8 cellular contexts compared by ENCODE assay signal in the genomic region with DNA sequence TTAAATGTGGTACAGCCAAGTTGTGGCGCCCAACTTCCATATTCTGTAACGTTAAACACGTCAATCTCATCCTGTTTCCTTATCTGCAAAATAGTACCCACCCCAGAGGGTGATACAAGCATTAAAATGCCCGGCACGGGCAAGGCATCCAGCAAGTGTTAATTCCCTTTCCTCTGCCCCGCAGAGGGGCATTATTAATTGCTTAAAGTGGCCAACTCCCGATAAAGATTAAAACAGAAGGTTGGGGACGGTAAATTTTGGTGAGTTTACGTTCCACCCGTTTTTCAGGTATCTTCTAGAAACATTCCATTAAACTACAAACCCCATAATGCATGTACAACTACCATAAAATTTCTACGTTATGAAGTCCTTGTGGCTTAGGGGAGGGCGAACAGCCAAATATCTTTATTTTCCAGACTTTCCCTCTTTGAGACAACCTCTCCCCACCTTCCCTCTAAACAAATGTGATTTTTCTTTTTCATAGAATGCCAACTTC. TPM values are rescaled to one million over a fixed set of nuclear protein-coding genes. Genes with fewer than 3 reads are reported as not detected.
DNase-seq lines count a peak whose midpoint lies in the region; ATAC-seq and TF ChIP-seq lines count a peak whose summit lies in the region.

No MANE protein-coding gene starts in this region.

- H3K36me3 Mint-ChIP-seq in CD8-positive, alpha-beta T cell, result peaks cover 31% of the 10 kb centered on the region
- peaks cover 23% of the 10 kb centered on the region for H3K36me3 Mint-ChIP-seq in activated CD4-positive, alpha-beta memory T cell treated with anti-CD3 and anti-CD28 coated beads for 36 hours

- no peaks in the 10 kb centered on the region for H3K36me3 ChIP-seq in CD8-positive, alpha-beta T cell (ENCODE audit: insufficient read depth, low read length)
- H3K36me3 ChIP-seq in HUES6 (ENCODE audit: control insufficient read depth, insufficient read depth, low read length), result peaks cover 12% of the 10 kb centered on the region

- POLR2A ChIA-PET in CD8-positive, alpha-beta T cell (lab: Charles Lee), result interaction anchor here (0.9 to 1.5 kb wide), 3 partner anchors 18 to 263 kb away, joined by 3 to 18 read pairs (median 3); partner anchors contain the start of gene SETD9
- POLR2A ChIA-PET in activated CD4-positive, alpha-beta memory T cell treated with anti-CD3 and anti-CD28 coated beads for 36 hours (lab: Charles Lee), result interaction anchor here (0.7 to 1.5 kb wide), 3 partner anchors 222 to 263 kb away, joined by 3 to 10 read pairs (median 5); partner anchors contain the start of gene SETD9

- H3K9ac ChIP-seq in HUES6 (ENCODE audit: low read length), result peak overlapping the region; percentile 90

- H3K4me1 ChIP-seq in CD8-positive, alpha-beta T cell (ENCODE audit: insufficient read depth, low read length), result peaks cover 13% of the 10 kb centered on the region
- H3K4me1 ChIP-seq in HUES6 (ENCODE audit: control insufficient read depth, insufficient read depth, low read length), result peaks cover 3% of the 10 kb centered on the region; the same call in 1 of the 2 replicates

- peak overlapping the region; percentile 96 for H3K4me3 Mint-ChIP-seq in CD8-positive, alpha-beta T cell
- H3K4me3 Mint-ChIP-seq in activated CD4-positive, alpha-beta memory T cell treated with anti-CD3 and anti-CD28 coated beads for 36 hours, result peak overlapping the region; percentile 86

- no peak for ATAC-seq in CD8-positive, alpha-beta T cell
- ATAC-seq in GM19351 (IDR thresholded peaks at IDR 0.05; ENCODE audit: unreplicated experiment), result no peak

- peak overlapping the region; percentile 100 for H3K4me3 ChIP-seq in CD8-positive, alpha-beta T cell (ENCODE audit: low read depth, low read length)
- peak overlapping the region; percentile 98 for H3K4me3 ChIP-seq in HUES6 (ENCODE audit: low read depth, low read length)

- no peaks in the 10 kb centered on the region for H3K9me3 ChIP-seq in CD8-positive, alpha-beta T cell (ENCODE audit: low read length)
- no peaks in the 10 kb centered on the region for H3K9me3 ChIP-seq in HUES6 (ENCODE audit: control insufficient read depth, insufficient read depth, low read depth, low read length)

- intact Hi-C loops in CD8-positive, alpha-beta T cell (cut with DNase I, micrococcal nuclease), result loop anchor here (2.0 to 10.0 kb wide), 7 partner anchors 16 to 1862 kb away; partner anchors contain the start of gene PLPP1 (in 2 of the 2)
- intact Hi-C loops in activated CD4-positive, alpha-beta memory T cell treated with anti-CD3 and anti-CD28 coated beads for 36 hours (cut with micrococcal nuclease), result loop anchor here (1.0 to 5.0 kb wide), 4 partner anchors 9 to 1180 kb away; partner anchors contain the start of genes IL6ST and MIER3

- H3K27ac ChIP-seq in CD8-positive, alpha-beta T cell (ENCODE audit: low read depth, low read length), result peak overlapping the region; percentile 91
- H3K27ac ChIP-seq in HUES6 (ENCODE audit: low read depth, low read length), result peak overlapping the region; percentile 99; the same call in 1 of the 2 replicates

- H3K9me3 Mint-ChIP-seq in CD8-positive, alpha-beta T cell, result no peaks in the 10 kb centered on the region
- H3K9me3 Mint-ChIP-seq in activated CD4-positive, alpha-beta memory T cell treated with anti-CD3 and anti-CD28 coated beads for 36 hours, result no peaks in the 10 kb centered on the region

- H3K27ac Mint-ChIP-seq in CD8-positive, alpha-beta T cell, result peak overlapping the region; percentile 98
- peak overlapping the region; percentile 98 for H3K27ac Mint-ChIP-seq in activated CD4-positive, alpha-beta memory T cell treated with anti-CD3 and anti-CD28 coated beads for 36 hours

- no peaks in the 10 kb centered on the region for H3K27me3 ChIP-seq in CD8-positive, alpha-beta T cell (ENCODE audit: insufficient read depth, low read length)
- H3K27me3 ChIP-seq in HUES6 (ENCODE audit: control insufficient read depth, insufficient read depth, low read length), result no peaks in the 10 kb centered on the region

- no peak for TF ChIP-seq CTCF in CD8-positive, alpha-beta T cell (IDR thresholded peaks at IDR 0.05)

- H3K4me1 Mint-ChIP-seq in CD8-positive, alpha-beta T cell (ENCODE audit: low read depth), result peaks cover 29% of the 10 kb centered on the region
- H3K4me1 Mint-ChIP-seq in activated CD4-positive, alpha-beta memory T cell treated with anti-CD3 and anti-CD28 coated beads for 36 hours (ENCODE audit: low read depth), result peaks cover 14% of the 10 kb centered on the region

- no peaks in the 10 kb centered on the region for H3K27me3 Mint-ChIP-seq in CD8-positive, alpha-beta T cell (ENCODE audit: low read depth)
- no peaks in the 10 kb centered on the region for H3K27me3 Mint-ChIP-seq in activated CD4-positive, alpha-beta memory T cell treated with anti-CD3 and anti-CD28 coated beads for 36 hours

- CTCF ChIA-PET in CD8-positive, alpha-beta T cell (lab: Charles Lee), result no interaction called here
- CTCF ChIA-PET in activated CD4-positive, alpha-beta memory T cell treated with anti-CD3 and anti-CD28 coated beads for 36 hours (lab: Charles Lee), result no interaction called here

- DNase-seq in CD8-positive, alpha-beta T cell, result peak in 3 of 7 experiments; percentile 21 to 40 (median 32)
- DNase-seq in activated CD4-positive, alpha-beta memory T cell treated with anti-CD3 and anti-CD28 coated beads for 36 hours, result peak; percentile 23
- peak; percentile 47 for DNase-seq in fibroblast of peridontal ligament (ENCODE audit: extremely low read depth)
- peak; percentile 50 for DNase-seq in pons (ENCODE audit: low spot score)
- DNase-seq in NCI-H2029 (lab: John Stamatoyannopoulos, UW), result no peak
- DNase-seq in amniotic stem cell (lab: John Stamatoyannopoulos, UW), result no peak

RNA-seq across cellular contexts. Expression of gene GPBP1, which starts 1.3 kb away (rescaled TPM):
- 100 to 1,000 TPM; 164 to 165 TPM for total RNA-seq in CD8-positive, alpha-beta T cell
- total RNA-seq in activated CD4-positive, alpha-beta memory T cell treated with anti-CD3 and anti-CD28 coated beads for 36 hours, result 10 to 100 TPM; 94.1 to 98.5 TPM

Comparison
In these comparisons a context has a peak if more than half of its experiments do, and no peak if none do; other contexts are left out.
1. DNase-seq: peak in activated CD4-positive, alpha-beta memory T cell treated with anti-CD3 and anti-CD28 coated beads for 36 hours (single experiment), fibroblast of peridontal ligament (single experiment) and pons (single experiment); none in NCI-H2029 (single experiment) and amniotic stem cell (single experiment).